ENCODE assay signal across 9 cellular contexts in genomic region chr6:127458817-127459216, GRCh38. TPM values are rescaled to one million over a fixed set of nuclear protein-coding genes. Genes with fewer than 3 reads are reported as not detected.
A peak's percentile ranks its signal among the peaks of the same experiment; 100 is the strongest.
DNase-seq lines count a peak whose midpoint lies in the region; ATAC-seq, FAIRE-seq and TF ChIP-seq lines count a peak whose summit lies in the region.
"Had no signal": no experiment of that assay in that cellular context is flagged by ENCODE, and none has a peak within 500 bp of the region (broad histone marks: within the 10 kb centered on the region; RNA-seq: fewer than 3 reads in every experiment).

No MANE protein-coding gene starts in this region.

- no peak overlapping the region for H3K4me2 ChIP-seq in HepG2 (ENCODE audit: low read depth, low read length)

- FAIRE-seq in HepG2 (lab: Jason Lieb, UNC), result no peak
- no peak for FAIRE-seq in frontal cortex (lab: Jason Lieb, UNC)

- DNase-seq in LHCN-M2 (ENCODE audit: low read depth) (peak; percentile 89), breast epithelium (ENCODE audit: low spot score in 2 of 2) (no peak), HepG2 (ENCODE audit: low spot score) (peak; percentile 35), testis (peak; percentile 69), putamen (ENCODE audit: low spot score) (no peak), NCI-H1105 treated with DMSO at 0.1 percent for 48 hours (lab: John Stamatoyannopoulos, UW) (no peak), frontal cortex (ENCODE audit: low spot score in 2 of 2) (no peak)
- DNase-seq: NCI-H446 had no signal

- WGBS in HepG2 (ENCODE audit: low lambda C conversion rate), result 2% methylated on average over 4 of the region's 4 CpGs
- WGBS in testis, 2 donors, result 48 to 59% methylated on average over 4 of the region's 4 CpGs

- intact Hi-C loops in breast epithelium (cut with DNase I; ENCODE audit: low total_unique reads), result loop anchor here (10.0 kb wide), 1 partner anchor 196 kb away; no protein-coding TSS in a partner anchor
- intact Hi-C loops in HepG2 (cut with micrococcal nuclease; ENCODE audit: unreplicated experiment), result no loop called here
- intact Hi-C loops in testis (cut with DNase I; ENCODE audit: low total_unique reads), result no loop called here

- H3K36me3 ChIP-seq in breast epithelium (no peaks in the 10 kb centered on the region), HepG2 (replicated peaks in 1 of 2; ENCODE audit: control insufficient read depth in 1 of 2, insufficient read depth in 2 of 2, low read length in 2 of 2) (no peaks in the 10 kb centered on the region), testis (ENCODE audit: low read depth, missing control alignments) (no peaks in the 10 kb centered on the region)

- TF ChIP-seq EP300 in HepG2 (IDR thresholded peaks at IDR 0.05; ENCODE audit: low read depth in 2 of 2, low read length in 2 of 2) (peak in 1 of 2 experiments; percentile 43; a peak in 1 of 4 replicates), HepG2 (CRISPR knock-in tag; IDR thresholded peaks at IDR 0.05; ENCODE audit: borderline replicate concordance) (no peak)

- CTCF ChIA-PET in HepG2 (lab: Yijun Ruan, JAX; ENCODE audit: low intra/inter-chr PET ratio, low total read pairs), result no interaction called here

- no peak for TF ChIP-seq CTCF in breast epithelium (IDR thresholded peaks at IDR 0.05)
- TF ChIP-seq CTCF in HepG2 (CRISPR knock-in tag; IDR thresholded peaks at IDR 0.05), result no peak
- TF ChIP-seq CTCF in testis (IDR thresholded peaks at IDR 0.05), result no peak

- H4K20me1 ChIP-seq in HepG2 (ENCODE audit: insufficient read depth, low read length), result no peaks in the 10 kb centered on the region

- no peaks in the 10 kb centered on the region for H3K79me2 ChIP-seq in HepG2 (ENCODE audit: insufficient read depth, low read length)

- no peak overlapping the region for H3K9ac ChIP-seq in HepG2 (ENCODE audit: insufficient read depth, low read depth, low read length)

- H3K9me3 ChIP-seq in breast epithelium (no peaks in the 10 kb centered on the region), HepG2 (ENCODE audit: low read length) (no peaks in the 10 kb centered on the region), testis (no peaks in the 10 kb centered on the region)

- POLR2A ChIA-PET in HepG2 (lab: Yijun Ruan, JAX), result no interaction called here

- no TSS peak for BruUV-seq in HepG2 (replicated peaks; lab: Mats Ljungman, UMichigan)

- TF ChIP-seq POLR2A in breast epithelium (IDR thresholded peaks at IDR 0.05) (no peak), HepG2 (IDR thresholded peaks at IDR 0.05; ENCODE audit: insufficient read depth in 1 of 2, low read depth in 2 of 2, low read length in 2 of 2) (no peak), testis (IDR thresholded peaks at IDR 0.05) (no peak)

- in situ Hi-C loops in HepG2 (cut with HindIII; ENCODE audit: extremely low pct_ligation_motif_present, low pct_unique_long_range_greater_than_20kb), result no loop called here

- no peak for TF ChIP-seq RAD21 in HepG2 (CRISPR knock-in tag; IDR thresholded peaks at IDR 0.05)

- H2AFZ ChIP-seq in HepG2 (ENCODE audit: low read length), result no peak overlapping the region

- ATAC-seq in HepG2 (peak; percentile 96), GM21360 (IDR thresholded peaks at IDR 0.05; ENCODE audit: unreplicated experiment) (no peak)

- H3K27ac ChIP-seq in breast epithelium (peak overlapping the region; percentile 26 to 66), HepG2 (ENCODE audit: extremely low read length, insufficient read depth, low read length) (no peak overlapping the region), testis (peak overlapping the region; percentile 46 to 78)

- H3K4me3 ChIP-seq in breast epithelium (peak overlapping the region; percentile 20 to 35 (median 30)), HepG2 (replicated peaks in 1 of 3; ENCODE audit: insufficient read depth in 1 of 3, low read depth in 2 of 3, low read length in 3 of 3) (no peak overlapping the region), testis (no peak overlapping the region)

- H3K27me3 ChIP-seq in breast epithelium, result no peaks in the 10 kb centered on the region
- H3K27me3 ChIP-seq in HepG2 (ENCODE audit: control insufficient read depth in 1 of 2, insufficient read depth in 2 of 2, low read length in 2 of 2), result no peaks in the 10 kb centered on the region
- H3K27me3 ChIP-seq in testis, result no peaks in the 10 kb centered on the region

- H3K4me1 ChIP-seq in breast epithelium (no peaks in the 10 kb centered on the region), HepG2 (ENCODE audit: insufficient read depth, low read length) (peaks cover 7% of the 10 kb centered on the region), testis (no peaks in the 10 kb centered on the region)

TF ChIP-seq in HepG2, 621 proteins besides CTCF, POLR2A, EP300 and RAD21 (continues in another document):
- TF ChIP-seq IKZF5 (CRISPR knock-in tag; IDR thresholded peaks at IDR 0.05) (no peak), ZBTB43 (CRISPR knock-in tag; conservative IDR thresholded peaks at IDR 0.05) (no peak), KDM5A (IDR thresholded peaks at IDR 0.05; ENCODE audit: borderline replicate concordance, low read length) (no peak), HNF4A (CRISPR knock-in tag; IDR thresholded peaks at IDR 0.05) (peak; percentile 3; the same call in 1 of the 2 replicates), HIVEP1 (CRISPR knock-in tag; IDR thresholded peaks at IDR 0.05) (no peak), CEBPB (IDR thresholded peaks at IDR 0.05; ENCODE audit: borderline replicate concordance, low read depth, low read length) (peak; percentile 18; the same call in 1 of the 2 replicates), ZNF12 (CRISPR knock-in tag; IDR thresholded peaks at IDR 0.05) (no peak), CEBPG (CRISPR knock-in tag; IDR thresholded peaks at IDR 0.05) (0 out of 2 replicates have a peak, but pooled peaks have one; percentile 5), NFYC (CRISPR knock-in tag; IDR thresholded peaks at IDR 0.05) (no peak), ZNF20 (CRISPR knock-in tag; IDR thresholded peaks at IDR 0.05) (no peak), FOXP1 (IDR thresholded peaks at IDR 0.05) (no peak), FOXP1 (CRISPR knock-in tag; IDR thresholded peaks at IDR 0.05) (peak; percentile 16; the same call in 1 of the 2 replicates), TAF1 (CRISPR knock-in tag; IDR thresholded peaks at IDR 0.05) (no peak)
- TF ChIP-seq, protein P1, sequence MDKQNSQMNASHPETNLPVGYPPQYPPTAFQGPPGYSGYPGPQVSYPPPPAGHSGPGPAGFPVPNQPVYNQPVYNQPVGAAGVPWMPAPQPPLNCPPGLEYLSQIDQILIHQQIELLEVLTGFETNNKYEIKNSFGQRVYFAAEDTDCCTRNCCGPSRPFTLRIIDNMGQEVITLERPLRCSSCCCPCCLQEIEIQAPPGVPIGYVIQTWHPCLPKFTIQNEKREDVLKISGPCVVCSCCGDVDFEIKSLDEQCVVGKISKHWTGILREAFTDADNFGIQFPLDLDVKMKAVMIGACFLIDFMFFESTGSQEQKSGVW (CRISPR knock-in tag; IDR thresholded peaks at IDR 0.05; ENCODE audit: borderline replicate concordance), result no peak

RNA-seq across cellular contexts. Expression of gene KIAA0408, which starts 0.4 kb away (rescaled TPM):
- total RNA-seq in LHCN-M2 (2014; rRNA removed) (2.4 and 5.0 TPM in 2 replicates), breast epithelium (10 to 100 TPM in 1 of 3 donors, 1 to 10 TPM in 2; 2.2 to 42.7 (median 3.3) TPM), HepG2 (2016; rRNA removed; fragmentation: Illumina TruSeq; extraction: Trizol) (not detected in 2 replicates), testis (1 to 10 TPM; 3.3 to 4.1 TPM), frontal cortex (107 TPM)
- polyA plus RNA-seq in LHCN-M2 (2012), result 1.5 TPM
- total RNA-seq in HepG2 (2016; cell fraction: cytosol; rRNA removed; fragmentation: Illumina TruSeq; extraction: Trizol; ENCODE audit: low read depth), result not detected in 2 replicates
- not detected in 2 replicates for total RNA-seq in HepG2 (2016; cell fraction: insoluble cytoplasmic fraction; rRNA removed; fragmentation: Illumina TruSeq; extraction: Trizol)
- not detected in 2 replicates for total RNA-seq in HepG2 (2016; cell fraction: membrane; rRNA removed; fragmentation: Illumina TruSeq; extraction: Trizol)
- not detected in 2 replicates for total RNA-seq in HepG2 (2016; cell fraction: nucleus; rRNA removed; fragmentation: Illumina TruSeq; extraction: Trizol)
- polyA plus RNA-seq in HepG2 (2011; rRNA removed) (not detected in 2 replicates), testis (ENCODE audit: insufficient read depth, low read depth, low replicate concordance) (11.2 TPM)
- polyA plus RNA-seq in HepG2 (2011; cell fraction: cytosol; rRNA removed), result not detected in 2 replicates
- polyA plus RNA-seq in HepG2 (2011; cell fraction: nucleus; rRNA removed), result 0.05 TPM in 1 of 2 replicates, not detected in the other
- polyA plus RNA-seq in HepG2 (2012), result not detected in 2 replicates
- not detected in 2 replicates for polyA plus RNA-seq in HepG2 (2016; cell fraction: cytosol; fragmentation: Illumina TruSeq; extraction: Trizol; ENCODE audit: low read depth)
- polyA plus RNA-seq in HepG2 (2016; cell fraction: insoluble cytoplasmic fraction; fragmentation: Illumina TruSeq; extraction: Trizol; ENCODE audit: low read depth), result not detected in 2 replicates
- not detected in 2 replicates for polyA plus RNA-seq in HepG2 (2016; cell fraction: membrane; fragmentation: Illumina TruSeq; extraction: Trizol; ENCODE audit: low read depth)
- polyA plus RNA-seq in HepG2 (2016; cell fraction: nucleus; fragmentation: Illumina TruSeq; extraction: Trizol; ENCODE audit: insufficient read depth, low read depth), result not detected in 2 replicates
- not detected in 2 replicates for polyA minus RNA-seq in HepG2 (2011; rRNA and poly(A)+ RNA removed; ENCODE audit: low replicate concordance)
- not detected in 2 replicates for polyA minus RNA-seq in HepG2 (2011; cell fraction: cytosol; rRNA and poly(A)+ RNA removed)
- not detected in 2 replicates for polyA minus RNA-seq in HepG2 (2011; cell fraction: nucleus; rRNA and poly(A)+ RNA removed)

Comparison
In these comparisons a context has a peak if more than half of its experiments do, and no peak if none do; other contexts are left out.
1. DNase-seq: peak in LHCN-M2 (single experiment), HepG2 (single experiment) and testis (single experiment); none in breast epithelium (0 of 2), putamen (single experiment), NCI-H1105 treated with DMSO at 0.1 percent for 48 hours (single experiment) and frontal cortex (0 of 2).
2. H3K4me3 ChIP-seq: peak in breast epithelium (3 of 3); none in HepG2 (0 of 3) and testis (0 of 2).